Comparison of ENCODE assay signal across 21 cellular contexts in the genomic region with DNA sequence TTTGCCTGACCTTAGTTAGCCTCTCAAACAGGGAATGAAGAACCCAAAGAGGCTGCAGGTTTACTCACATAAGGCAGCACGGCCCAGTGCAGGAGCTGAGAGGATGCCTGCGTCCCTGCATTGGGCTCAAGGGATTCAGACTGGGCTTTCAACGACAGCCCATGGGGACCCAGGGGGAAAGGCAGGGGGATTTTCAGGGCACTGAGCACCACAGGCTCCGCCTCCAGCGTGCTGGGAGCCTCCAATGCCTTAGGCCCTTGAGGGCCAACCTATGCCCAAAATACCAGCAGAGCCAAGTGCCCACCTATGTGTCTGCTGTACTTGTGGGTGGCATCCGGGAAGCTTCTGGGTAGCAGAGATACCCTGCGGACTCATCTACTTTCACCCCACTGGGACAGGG. TPM values are rescaled to one million over a fixed set of nuclear protein-coding genes. Genes with fewer than 3 reads are reported as not detected.
A peak's percentile ranks its signal among the peaks of the same experiment; 100 is the strongest.
DNase-seq lines count a peak whose midpoint lies in the region; ATAC-seq, FAIRE-seq and TF ChIP-seq lines count a peak whose summit lies in the region.
"Had no signal": no experiment of that assay in that cellular context is flagged by ENCODE, and none has a peak within 500 bp of the region (broad histone marks: within the 10 kb centered on the region; RNA-seq: fewer than 3 reads in every experiment).

No MANE protein-coding gene starts in this region.

- FAIRE-seq in HepG2 (lab: Jason Lieb, UNC), result no peak
- FAIRE-seq: A204.1, GM19239 had no signal

- H3K4me3 Mint-ChIP-seq in activated B cell treated with CpG ODN at 0.5 μM for 24 hours, result no peak overlapping the region
- H3K4me3 Mint-ChIP-seq: B cell; CD4-positive, alpha-beta memory T cell; GM23338; H9 had no signal

- ATAC-seq in HepG2 (no peak), right lobe of liver (no peak), activated B cell treated with CpG ODN at 0.5 μM for 24 hours (ENCODE audit: low read depth) (peak; percentile 61), mucosa of descending colon (no peak), HG03439 (IDR thresholded peaks at IDR 0.05; ENCODE audit: unreplicated experiment) (no peak)
- ATAC-seq: GM23338, HCT116 had no signal

- TF ChIP-seq CTCF in HepG2 (CRISPR knock-in tag; IDR thresholded peaks at IDR 0.05) (no peak), right lobe of liver (IDR thresholded peaks at IDR 0.05) (no peak), GM12865 (IDR thresholded peaks at IDR 0.05; ENCODE audit: insufficient read depth, low read depth, low read length, missing control alignments) (no peak), activated B cell treated with CpG ODN at 0.5 μM for 24 hours (IDR thresholded peaks at IDR 0.05) (no peak), osteoblast (IDR thresholded peaks at IDR 0.05; ENCODE audit: extremely low read depth, low read depth, low read length) (no peak), mucosa of descending colon (IDR thresholded peaks at IDR 0.05) (no peak)

- TF ChIP-seq EP300 in HepG2 (IDR thresholded peaks at IDR 0.05; ENCODE audit: low read depth in 2 of 2, low read length in 2 of 2), result no peak
- TF ChIP-seq EP300 in HepG2 (CRISPR knock-in tag; IDR thresholded peaks at IDR 0.05; ENCODE audit: borderline replicate concordance), result no peak

- BruUV-seq in HepG2 (replicated peaks; lab: Mats Ljungman, UMichigan), result TSS peak; percentile 45

- intact Hi-C loops in HepG2 (cut with micrococcal nuclease; ENCODE audit: unreplicated experiment), result no loop called here
- intact Hi-C loops in right lobe of liver (cut with DNase I), result no loop called here
- intact Hi-C loops in activated B cell treated with CpG ODN at 0.5 μM for 24 hours (cut with micrococcal nuclease), result no loop called here
- intact Hi-C loops in mucosa of descending colon (cut with DNase I, micrococcal nuclease), result loop anchor here in 1 of 2 donors (10.0 kb wide), 1 partner anchor 254 kb away; no protein-coding TSS in a partner anchor

- peaks cover 6% of the 10 kb centered on the region for H3K4me1 Mint-ChIP-seq in activated B cell treated with CpG ODN at 0.5 μM for 24 hours
- H3K4me1 Mint-ChIP-seq: B cell, GM23338, H9 had no signal

- H3K9me3 ChIP-seq in HepG2 (ENCODE audit: low read length) (no peaks in the 10 kb centered on the region), right lobe of liver (no peaks in the 10 kb centered on the region), osteoblast (ENCODE audit: low read depth, low read length) (no peaks in the 10 kb centered on the region), mucosa of descending colon (no peaks in the 10 kb centered on the region)

- H3K36me3 ChIP-seq in HepG2 (replicated peaks in 1 of 2; ENCODE audit: control insufficient read depth in 1 of 2, insufficient read depth in 2 of 2, low read length in 2 of 2) (peaks cover 10 to 33% of the 10 kb centered on the region in 2 experiments; a peak in 4 of 5 replicates), right lobe of liver (peaks cover 0 to 14% (median 0%) of the 10 kb centered on the region in 4 donors), osteoblast (ENCODE audit: insufficient read depth, low read length) (peaks cover 36% of the 10 kb centered on the region), mucosa of descending colon (ENCODE audit: low read depth) (no peaks in the 10 kb centered on the region)

- in situ Hi-C loops in HepG2 (cut with HindIII; ENCODE audit: extremely low pct_ligation_motif_present, low pct_unique_long_range_greater_than_20kb), result no loop called here

- H3K4me3 ChIP-seq in HepG2 (replicated peaks in 1 of 3; ENCODE audit: insufficient read depth in 1 of 3, low read depth in 2 of 3, low read length in 3 of 3) (no peak overlapping the region), right lobe of liver (no peak overlapping the region), GM12865 (ENCODE audit: low read depth, low read length) (no peak overlapping the region), osteoblast (ENCODE audit: insufficient read depth, low read length) (no peak overlapping the region), mucosa of descending colon (no peak overlapping the region)
- H3K4me3 ChIP-seq: GM23338 had no signal

- H3K27ac ChIP-seq in HepG2 (ENCODE audit: extremely low read length, insufficient read depth, low read length) (peak overlapping the region; percentile 55), right lobe of liver (no peak overlapping the region), osteoblast (ENCODE audit: low read depth, low read length) (no peak overlapping the region)
- H3K27ac ChIP-seq: 22Rv1 had no signal

- H3K27ac Mint-ChIP-seq in activated B cell treated with CpG ODN at 0.5 μM for 24 hours, result no peak overlapping the region
- H3K27ac Mint-ChIP-seq: B cell, GM23338, H9 had no signal

- H3K9ac ChIP-seq in HepG2 (ENCODE audit: insufficient read depth, low read depth, low read length), result no peak overlapping the region

- H2AFZ ChIP-seq in HepG2 (ENCODE audit: low read length) (no peak overlapping the region), osteoblast (ENCODE audit: low read length) (no peak overlapping the region)
- H2AFZ ChIP-seq: GM23338 had no signal

- no peak for TF ChIP-seq RAD21 in HepG2 (CRISPR knock-in tag; IDR thresholded peaks at IDR 0.05)

- H4K20me1 ChIP-seq in HepG2 (ENCODE audit: insufficient read depth, low read length) (no peaks in the 10 kb centered on the region), osteoblast (ENCODE audit: insufficient read depth, low read length) (peaks cover 5% of the 10 kb centered on the region)

- no peaks in the 10 kb centered on the region for H3K9me3 Mint-ChIP-seq in activated B cell treated with CpG ODN at 0.5 μM for 24 hours
- H3K9me3 Mint-ChIP-seq: CD4-positive, alpha-beta memory T cell; GM23338; H9 had no signal

- POLR2A ChIA-PET in HepG2 (lab: Yijun Ruan, JAX) (no interaction called here), activated B cell treated with CpG ODN at 0.5 μM for 24 hours (lab: Charles Lee) (no interaction called here)

- peaks cover 31% of the 10 kb centered on the region for H3K4me1 ChIP-seq in HepG2 (ENCODE audit: insufficient read depth, low read length)
- H3K4me1 ChIP-seq in right lobe of liver, result peaks cover 0 to 12% (median 4%) of the 10 kb centered on the region in 4 donors
- no peaks in the 10 kb centered on the region for H3K4me1 ChIP-seq in osteoblast (ENCODE audit: insufficient read depth, low read length)
- H3K4me1 ChIP-seq in mucosa of descending colon (ENCODE audit: low read depth), result no peaks in the 10 kb centered on the region

- 98% methylated on average over 5 of the region's 7 CpGs for WGBS in HepG2 (ENCODE audit: low lambda C conversion rate)
- WGBS in right lobe of liver (ENCODE audit: insufficient coverage, low coverage, low lambda C conversion rate, missing lambda C conversion rate), result no CpG with 5 or more reads among the region's 7 CpGs

- no peak overlapping the region for H3K4me2 ChIP-seq in HepG2 (ENCODE audit: low read depth, low read length)
- no peak overlapping the region for H3K4me2 ChIP-seq in osteoblast (ENCODE audit: insufficient read depth, low read length)
- H3K4me2 ChIP-seq: GM23338 had no signal

- H3K79me2 ChIP-seq in HepG2 (ENCODE audit: insufficient read depth, low read length) (no peaks in the 10 kb centered on the region), osteoblast (ENCODE audit: insufficient read depth, low read length) (no peaks in the 10 kb centered on the region)

- DNase-seq in HepG2 (ENCODE audit: low spot score) (no peak), right lobe of liver (no peak), GM12865 (ENCODE audit: low read depth) (peak; percentile 32), activated B cell treated with CpG ODN at 0.5 μM for 24 hours (no peak), osteoblast (ENCODE audit: insufficient read length, low spot score, missing footprints) (peak; percentile 30), DMS114 treated with DMSO at 0.1 percent for 48 hours (lab: John Stamatoyannopoulos, UW; ENCODE audit: unreplicated experiment) (no peak), mucosa of descending colon (no peak)
- DNase-seq: C1 segment of cervical spinal cord; CD4-positive, alpha-beta memory T cell; COR-L47; DMS79; EL; GDM1; H9 had no signal

- H3K27me3 ChIP-seq in HepG2 (ENCODE audit: control insufficient read depth in 1 of 2, insufficient read depth in 2 of 2, low read length in 2 of 2) (no peaks in the 10 kb centered on the region), right lobe of liver (no peaks in the 10 kb centered on the region), osteoblast (ENCODE audit: insufficient read depth, low read length) (no peaks in the 10 kb centered on the region)

- H3K27me3 Mint-ChIP-seq in activated B cell treated with CpG ODN at 0.5 μM for 24 hours, result no peaks in the 10 kb centered on the region
- H3K27me3 Mint-ChIP-seq: B cell; CD4-positive, alpha-beta memory T cell had no signal

- TF ChIP-seq POLR2A in HepG2 (IDR thresholded peaks at IDR 0.05; ENCODE audit: insufficient read depth in 1 of 2, low read depth in 2 of 2, low read length in 2 of 2), result no peak
- TF ChIP-seq POLR2A in right lobe of liver (IDR thresholded peaks at IDR 0.05), result no peak

- H3K36me3 Mint-ChIP-seq in activated B cell treated with CpG ODN at 0.5 μM for 24 hours (ENCODE audit: low read depth), result peaks cover 40% of the 10 kb centered on the region

- CTCF ChIA-PET in HepG2 (lab: Yijun Ruan, JAX; ENCODE audit: low intra/inter-chr PET ratio, low total read pairs) (no interaction called here), activated B cell treated with CpG ODN at 0.5 μM for 24 hours (lab: Charles Lee) (no interaction called here)

RNA-seq across cellular contexts. Expression of a gene that starts 22.3 kb away (rescaled TPM):
- total RNA-seq in HepG2 (2016; rRNA removed; fragmentation: Illumina TruSeq; extraction: Trizol) (29.2 and 31.1 TPM in 2 replicates), right lobe of liver (10 to 100 TPM; 13.2 to 20.6 (median 16.6) TPM), activated B cell treated with CpG ODN at 0.5 μM for 24 hours (12.9 and 15.6 TPM in 2 replicates), osteoblast (34.5 and 39.1 TPM in 2 replicates), mucosa of descending colon (10 to 100 TPM; 21.6 to 29.0 (median 24.8) TPM)
- 17.8 and 18.9 TPM in 2 replicates for total RNA-seq in HepG2 (2016; cell fraction: cytosol; rRNA removed; fragmentation: Illumina TruSeq; extraction: Trizol; ENCODE audit: low read depth)
- total RNA-seq in HepG2 (2016; cell fraction: insoluble cytoplasmic fraction; rRNA removed; fragmentation: Illumina TruSeq; extraction: Trizol), result 29.3 and 30.4 TPM in 2 replicates
- 31.0 and 36.7 TPM in 2 replicates for total RNA-seq in HepG2 (2016; cell fraction: membrane; rRNA removed; fragmentation: Illumina TruSeq; extraction: Trizol)
- total RNA-seq in HepG2 (2016; cell fraction: nucleus; rRNA removed; fragmentation: Illumina TruSeq; extraction: Trizol), result 13.3 and 14.3 TPM in 2 replicates
- 25.9 and 30.2 TPM in 2 replicates for polyA plus RNA-seq in HepG2 (2011; rRNA removed)
- polyA plus RNA-seq in HepG2 (2011; cell fraction: cytosol; rRNA removed), result 27.0 and 35.9 TPM in 2 replicates
- 35.9 and 42.1 TPM in 2 replicates for polyA plus RNA-seq in HepG2 (2011; cell fraction: nucleus; rRNA removed)
- 21.9 and 25.6 TPM in 2 replicates for polyA plus RNA-seq in HepG2 (2012)
- 14.2 and 18.1 TPM in 2 replicates for polyA plus RNA-seq in HepG2 (2016; cell fraction: cytosol; fragmentation: Illumina TruSeq; extraction: Trizol; ENCODE audit: low read depth)
- 30.0 and 35.6 TPM in 2 replicates for polyA plus RNA-seq in HepG2 (2016; cell fraction: insoluble cytoplasmic fraction; fragmentation: Illumina TruSeq; extraction: Trizol; ENCODE audit: low read depth)
- polyA plus RNA-seq in HepG2 (2016; cell fraction: membrane; fragmentation: Illumina TruSeq; extraction: Trizol; ENCODE audit: low read depth), result 26.8 and 28.1 TPM in 2 replicates
- 28.5 and 31.2 TPM in 2 replicates for polyA plus RNA-seq in HepG2 (2016; cell fraction: nucleus; fragmentation: Illumina TruSeq; extraction: Trizol; ENCODE audit: insufficient read depth, low read depth)
- polyA minus RNA-seq in HepG2 (2011; rRNA and poly(A)+ RNA removed; ENCODE audit: low replicate concordance), result 34.7 and 107 TPM in 2 replicates
- polyA minus RNA-seq in HepG2 (2011; cell fraction: cytosol; rRNA and poly(A)+ RNA removed), result 36.1 and 39.1 TPM in 2 replicates
- 14.9 and 19.5 TPM in 2 replicates for polyA minus RNA-seq in HepG2 (2011; cell fraction: nucleus; rRNA and poly(A)+ RNA removed)

RNA-seq across cellular contexts. Expression of a gene that starts 32.0 kb away (rescaled TPM):
- total RNA-seq in HepG2 (2016; rRNA removed; fragmentation: Illumina TruSeq; extraction: Trizol), result 142 and 194 TPM in 2 replicates
- total RNA-seq in HepG2 (2016; cell fraction: cytosol; rRNA removed; fragmentation: Illumina TruSeq; extraction: Trizol; ENCODE audit: low read depth), result 26.5 and 28.3 TPM in 2 replicates
- total RNA-seq in HepG2 (2016; cell fraction: insoluble cytoplasmic fraction; rRNA removed; fragmentation: Illumina TruSeq; extraction: Trizol), result 140 and 195 TPM in 2 replicates
- 38.6 and 40.6 TPM in 2 replicates for total RNA-seq in HepG2 (2016; cell fraction: membrane; rRNA removed; fragmentation: Illumina TruSeq; extraction: Trizol)
- 107 and 123 TPM in 2 replicates for total RNA-seq in HepG2 (2016; cell fraction: nucleus; rRNA removed; fragmentation: Illumina TruSeq; extraction: Trizol)
- 71.9 and 75.7 TPM in 2 replicates for polyA plus RNA-seq in HepG2 (2011; rRNA removed)
- 38.6 and 40.9 TPM in 2 replicates for polyA plus RNA-seq in HepG2 (2011; cell fraction: cytosol; rRNA removed)
- 44.4 and 51.3 TPM in 2 replicates for polyA plus RNA-seq in HepG2 (2011; cell fraction: nucleus; rRNA removed)
- polyA plus RNA-seq in HepG2 (2012), result 109 and 117 TPM in 2 replicates
- 13.3 and 16.4 TPM in 2 replicates for polyA plus RNA-seq in HepG2 (2016; cell fraction: cytosol; fragmentation: Illumina TruSeq; extraction: Trizol; ENCODE audit: low read depth)
- polyA plus RNA-seq in HepG2 (2016; cell fraction: insoluble cytoplasmic fraction; fragmentation: Illumina TruSeq; extraction: Trizol; ENCODE audit: low read depth), result 189 and 216 TPM in 2 replicates
- 22.9 and 24.5 TPM in 2 replicates for polyA plus RNA-seq in HepG2 (2016; cell fraction: membrane; fragmentation: Illumina TruSeq; extraction: Trizol; ENCODE audit: low read depth)
- polyA plus RNA-seq in HepG2 (2016; cell fraction: nucleus; fragmentation: Illumina TruSeq; extraction: Trizol; ENCODE audit: insufficient read depth, low read depth), result 111 and 125 TPM in 2 replicates
- 63.5 and 95.4 TPM in 2 replicates for polyA minus RNA-seq in HepG2 (2011; rRNA and poly(A)+ RNA removed; ENCODE audit: low replicate concordance)
- 254 and 276 TPM in 2 replicates for polyA minus RNA-seq in HepG2 (2011; cell fraction: cytosol; rRNA and poly(A)+ RNA removed)
- polyA minus RNA-seq in HepG2 (2011; cell fraction: nucleus; rRNA and poly(A)+ RNA removed), result 44.7 and 70.7 TPM in 2 replicates
- total RNA-seq in right lobe of liver, result 10 to 100 TPM; 50.8 to 76.7 (median 72.0) TPM
- 154 and 164 TPM in 2 replicates for total RNA-seq in activated B cell treated with CpG ODN at 0.5 μM for 24 hours
- 51.8 and 66.6 TPM in 2 replicates for total RNA-seq in osteoblast
- total RNA-seq in mucosa of descending colon, result 10 to 100 TPM; 47.0 to 94.0 (median 76.1) TPM

Comparison
In these comparisons a context has a peak if more than half of its experiments do, and no peak if none do; other contexts are left out.
1. DNase-seq: peak in GM12865 (single experiment) and osteoblast (single experiment); none in HepG2 (single experiment), right lobe of liver (0 of 3), activated B cell treated with CpG ODN at 0.5 μM for 24 hours (single experiment), DMS114 treated with DMSO at 0.1 percent for 48 hours (single experiment) and mucosa of descending colon (0 of 3).